In genomic region chr2:97774425-97774824, GRCh38 we compare ENCODE assay signal across 9 cellular contexts.
DNase-seq lines count a peak whose midpoint lies in the region; ATAC-seq and TF ChIP-seq lines count a peak whose summit lies in the region.
"Had no signal": no experiment of that assay in that cellular context is flagged by ENCODE, and none has a peak within 500 bp of the region (broad histone marks: within the 10 kb centered on the region; RNA-seq: fewer than 3 reads in every experiment).

No MANE protein-coding gene starts in this region.

- ATAC-seq in heart left ventricle: peak in 3 of 4 donors; percentile 29 to 75 (median 67)
- ATAC-seq in stimulated activated naive CD8-positive, alpha-beta T cell treated with anti-CD3 and anti-CD28 coated beads, Interleukin-15, amount 100 ng/mL, for 72 hours: no peak

- no peak overlapping the region for H3K27ac Mint-ChIP-seq in stimulated activated naive CD8-positive, alpha-beta T cell treated with anti-CD3 and anti-CD28 coated beads, Interleukin-15, amount 100 ng/mL, for 72 hours

- WGBS in heart left ventricle, 4 donors: 49 to 56% (median 52%) methylated on average over 7 of the region's 7 CpGs

- intact Hi-C loops in heart left ventricle (cut with DNase I): no loop called here

- H3K36me3 ChIP-seq in heart left ventricle: peaks cover 0 to 73% (median 55%) of the 10 kb centered on the region in 9 donors
- peaks cover 19% of the 10 kb centered on the region for H3K36me3 ChIP-seq in right atrium auricular region

- H3K27ac ChIP-seq in heart left ventricle: no peak overlapping the region
- H3K27ac ChIP-seq in right atrium auricular region: no peak overlapping the region

- H3K27me3 Mint-ChIP-seq in stimulated activated naive CD8-positive, alpha-beta T cell treated with anti-CD3 and anti-CD28 coated beads, Interleukin-15, amount 100 ng/mL, for 72 hours: no peaks in the 10 kb centered on the region

- no peak overlapping the region for H3K4me3 Mint-ChIP-seq in stimulated activated naive CD8-positive, alpha-beta T cell treated with anti-CD3 and anti-CD28 coated beads, Interleukin-15, amount 100 ng/mL, for 72 hours

- TF ChIP-seq POLR2A in heart left ventricle (IDR thresholded peaks at IDR 0.05): no peak

- DNase-seq in heart left ventricle (no peak), right atrium auricular region (ENCODE audit: low spot score) (no peak), RKO (ENCODE audit: low spot score) (peak; percentile 15), foreskin fibroblast (peak in 1 of 2 donors; percentile 43), NCI-H2029 (lab: John Stamatoyannopoulos, UW) (no peak), retina (no peak), NCI-H2196 (lab: John Stamatoyannopoulos, UW; ENCODE audit: unreplicated experiment) (no peak)
- no peak for DNase-seq in stimulated activated naive CD8-positive, alpha-beta T cell treated with anti-CD3 and anti-CD28 coated beads, Interleukin-15, amount 100 ng/mL, for 72 hours
- DNase-seq: EL had no signal

- no peak overlapping the region for H3K4me3 ChIP-seq in heart left ventricle
- no peak overlapping the region for H3K4me3 ChIP-seq in right atrium auricular region
- no peak overlapping the region for H3K4me3 ChIP-seq in foreskin fibroblast (ENCODE audit: low read depth in 1 of 2, low read length in 2 of 2)

- peak in 6 of 12 donors; percentile 11 to 48 (median 27) for TF ChIP-seq CTCF in heart left ventricle (IDR thresholded peaks at IDR 0.05)
- TF ChIP-seq CTCF in right atrium auricular region (IDR thresholded peaks at IDR 0.05): peak in 1 of 2 donors; percentile 58
- TF ChIP-seq CTCF in foreskin fibroblast (IDR thresholded peaks at IDR 0.05; ENCODE audit: low read depth, low read length): peak; percentile 33

- H3K27me3 ChIP-seq in heart left ventricle (no peaks in the 10 kb centered on the region), right atrium auricular region (no peaks in the 10 kb centered on the region)

- no peaks in the 10 kb centered on the region for H3K9me3 ChIP-seq in heart left ventricle
- no peaks in the 10 kb centered on the region for H3K9me3 ChIP-seq in right atrium auricular region

- no peaks in the 10 kb centered on the region for H3K4me1 Mint-ChIP-seq in stimulated activated naive CD8-positive, alpha-beta T cell treated with anti-CD3 and anti-CD28 coated beads, Interleukin-15, amount 100 ng/mL, for 72 hours

- no peaks in the 10 kb centered on the region for H3K9me3 Mint-ChIP-seq in stimulated activated naive CD8-positive, alpha-beta T cell treated with anti-CD3 and anti-CD28 coated beads, Interleukin-15, amount 100 ng/mL, for 72 hours

- H3K4me1 ChIP-seq in heart left ventricle (peaks cover 0 to 9% (median 0%) of the 10 kb centered on the region in 12 donors), right atrium auricular region (peaks cover 0 to 18% of the 10 kb centered on the region in 2 donors)
